In genomic region chr4:19030536-19030935, GRCh38 we compare ENCODE assay signal across 19 cellular contexts.
DNase-seq lines count a peak whose midpoint lies in the region; ATAC-seq, FAIRE-seq and TF ChIP-seq lines count a peak whose summit lies in the region.
"Had no signal": no experiment of that assay in that cellular context is flagged by ENCODE, and none has a peak within 500 bp of the region (broad histone marks: within the 10 kb centered on the region; RNA-seq: fewer than 3 reads in every experiment).

No MANE protein-coding gene starts in this region.

- peak; percentile 56 for ATAC-seq in IMR-90 (ENCODE audit: low read depth)
- ATAC-seq in GM21360 (IDR thresholded peaks at IDR 0.05; ENCODE audit: unreplicated experiment): no peak
- ATAC-seq: Right ventricle myocardium inferior had no signal

- H3K4me1 ChIP-seq in IMR-90 (ENCODE audit: control insufficient read depth, insufficient read depth, low read length) (no peaks in the 10 kb centered on the region), H1 (replicated peaks in 1 of 4; ENCODE audit: control insufficient read depth in 3 of 4, insufficient read depth in 4 of 4, low read length in 3 of 4) (0 out of 7 replicates have a peak, but pooled peaks cover 0 to 3% (median 0%) of the 10 kb centered on the region in 4 experiments), mesendoderm (ENCODE audit: control insufficient read depth, low read depth, low read length) (no peaks in the 10 kb centered on the region), thyroid gland (peaks cover 29 to 36% of the 10 kb centered on the region in 2 donors)
- H3K4me1 ChIP-seq: BLaER1 had no signal

- intact Hi-C loops in IMR-90 (cut with micrococcal nuclease) (no loop called here), thyroid gland (cut with DNase I) (no loop called here)

- no peak overlapping the region for H3K56ac ChIP-seq in IMR-90 (ENCODE audit: extremely low read depth, insufficient read depth, low read length)
- H3K56ac ChIP-seq in H1 (replicated peaks; ENCODE audit: insufficient read length, low read depth, low read length): no peak overlapping the region
- H3K56ac ChIP-seq in mesendoderm (ENCODE audit: low read length): no peak overlapping the region

- TF ChIP-seq EP300 in H1 (IDR thresholded peaks at IDR 0.05; ENCODE audit: borderline replicate concordance in 1 of 2, low read depth in 2 of 2, low read length in 2 of 2): no peak

- TF ChIP-seq POLR2A in IMR-90 (IDR thresholded peaks at IDR 0.05; ENCODE audit: low read depth, low read length) (no peak), H1 (IDR thresholded peaks at IDR 0.05; ENCODE audit: control extremely low read depth in 1 of 2, low read depth in 2 of 2, low read length in 2 of 2) (no peak), thyroid gland (IDR thresholded peaks at IDR 0.05) (no peak)

- no peak overlapping the region for H2AK9ac ChIP-seq in IMR-90 (replicated peaks; ENCODE audit: low read depth, low read length, poor library complexity)

- H3K79me1 ChIP-seq in IMR-90 (ENCODE audit: low read depth in 1 of 2, low read length in 2 of 2) (no peaks in the 10 kb centered on the region), H1 (ENCODE audit: low read depth, low read length) (no peaks in the 10 kb centered on the region), mesendoderm (ENCODE audit: low read length) (no peaks in the 10 kb centered on the region)

- no peak overlapping the region for H3K9ac ChIP-seq in IMR-90 (ENCODE audit: low read depth, low read length)
- no peak overlapping the region for H3K9ac ChIP-seq in H1 (replicated peaks in 1 of 4; ENCODE audit: extremely low read depth in 1 of 4, low read depth in 3 of 4, low read length in 3 of 4)
- H3K9ac ChIP-seq in mesendoderm (ENCODE audit: low read length): no peak overlapping the region
- H3K9ac ChIP-seq: BLaER1 had no signal

- H4K20me1 ChIP-seq in IMR-90 (ENCODE audit: insufficient read depth, low read length) (no peaks in the 10 kb centered on the region), H1 (replicated peaks in 1 of 2; ENCODE audit: control insufficient read depth in 1 of 2, insufficient read depth in 2 of 2, low read length in 2 of 2) (no peaks in the 10 kb centered on the region)
- H4K20me1 ChIP-seq: BLaER1 had no signal

- no peaks in the 10 kb centered on the region for H3K23me2 ChIP-seq in H1 (ENCODE audit: low read depth, low read length)

- no peak overlapping the region for H2BK15ac ChIP-seq in IMR-90 (ENCODE audit: low read depth, low read length)
- no peak overlapping the region for H2BK15ac ChIP-seq in H1 (ENCODE audit: low read length)
- H2BK15ac ChIP-seq in mesendoderm (replicated peaks; ENCODE audit: low read depth): peak overlapping the region; percentile 57

- dilution Hi-C loops in IMR-90 (cut with HindIII; ENCODE audit: low sequenced_read_pairs, unreplicated experiment): no loop called here

- POLR2A ChIA-PET in IMR-90 (lab: Charles Lee; ENCODE audit: unreplicated experiment): no interaction called here
- POLR2A ChIA-PET in H1 (lab: Charles Lee; ENCODE audit: partially characterized antibody): no interaction called here

- no TSS peak for BruUV-seq in IMR-90 (replicated peaks; lab: Mats Ljungman, UMichigan)

- H3K9me3 ChIP-seq in IMR-90 (ENCODE audit: control insufficient read depth, insufficient read depth, low read length): no peaks in the 10 kb centered on the region
- no peaks in the 10 kb centered on the region for H3K9me3 ChIP-seq in H1 (ENCODE audit: insufficient read depth in 2 of 2, low read depth in 1 of 2, low read length in 1 of 2)
- no peaks in the 10 kb centered on the region for H3K9me3 ChIP-seq in thyroid gland
- H3K9me3 ChIP-seq: BLaER1, MG63 had no signal

- H3K4me3 ChIP-seq in IMR-90 (ENCODE audit: insufficient read depth, low read depth, low read length): no peak overlapping the region
- H3K4me3 ChIP-seq in H1 (ENCODE audit: extremely low read depth in 1 of 4, insufficient read depth in 2 of 4, low read depth in 3 of 4, low read length in 4 of 4): no peak overlapping the region
- no peak overlapping the region for H3K4me3 ChIP-seq in mesendoderm (ENCODE audit: low read length)
- H3K4me3 ChIP-seq in thyroid gland (replicated peaks in 1 of 3): no peak overlapping the region
- H3K4me3 ChIP-seq: BLaER1, MG63 had no signal

- TF ChIP-seq RAD21 in IMR-90 (IDR thresholded peaks at IDR 0.05; ENCODE audit: low read length) (no peak), H1 (IDR thresholded peaks at IDR 0.05 in 1 of 2, conservative IDR thresholded peaks at IDR 0.05 in 1 of 2; ENCODE audit: low read depth in 2 of 2, low read length in 2 of 2) (no peak)

- DNase-seq in IMR-90: no peak
- no peak for DNase-seq in H1 (ENCODE audit: low read depth in 1 of 2, low spot score in 2 of 2)
- DNase-seq in mesendoderm: no peak
- DNase-seq in thyroid gland: no peak
- no peak for DNase-seq in cerebellar cortex (ENCODE audit: low spot score)
- no peak for DNase-seq in SW 1271 (lab: John Stamatoyannopoulos, UW)
- DNase-seq in NCI-H524 (lab: John Stamatoyannopoulos, UW): no peak
- DNase-seq: CD4-positive, alpha-beta T cell; COR-L47; DMS79; MG63; NCI-H1417; NCI-H1694 treated with DMSO at 0.1 percent for 48 hours; NCI-H2081 treated with DMSO at 0.1 percent for 48 hours; NCI-H2171 treated with DMSO at 0.1 percent for 48 hours; NCI-H526 had no signal

- H2BK120ac ChIP-seq in IMR-90 (ENCODE audit: low read depth, low read length) (no peak overlapping the region), H1 (replicated peaks; ENCODE audit: low read depth, low read length) (no peak overlapping the region), mesendoderm (ENCODE audit: low read depth, low read length) (no peak overlapping the region)

- TF ChIP-seq CTCF in IMR-90 (conservative IDR thresholded peaks at IDR 0.05; ENCODE audit: low read depth, low read length) (no peak), H1 (IDR thresholded peaks at IDR 0.05; ENCODE audit: control extremely low read depth in 1 of 3, insufficient read depth in 1 of 3, low read depth in 1 of 3, low read length in 3 of 3) (no peak), thyroid gland (IDR thresholded peaks at IDR 0.05) (no peak)

- H3K4me2 ChIP-seq in IMR-90 (ENCODE audit: low read depth, low read length): no peak overlapping the region
- H3K4me2 ChIP-seq in H1 (ENCODE audit: insufficient read depth in 1 of 2, low read depth in 2 of 2, low read length in 2 of 2): no peak overlapping the region
- no peak overlapping the region for H3K4me2 ChIP-seq in mesendoderm (ENCODE audit: low read length)
- H3K4me2 ChIP-seq: BLaER1 had no signal

- in situ Hi-C loops in IMR-90 (cut with MboI; ENCODE audit: low sequenced_read_pairs): no loop called here

- H3K27ac ChIP-seq in IMR-90 (ENCODE audit: insufficient read depth, low read length) (no peak overlapping the region), H1 (ENCODE audit: low read depth, low read length) (no peak overlapping the region), mesendoderm (ENCODE audit: low read depth, low read length) (no peak overlapping the region), thyroid gland (peak overlapping the region in 2 of 3 donors; percentile 4 to 43)
- H3K27ac ChIP-seq: BLaER1 had no signal

- H3K36me3 ChIP-seq in IMR-90 (ENCODE audit: control insufficient read depth, insufficient read depth, low read length) (no peaks in the 10 kb centered on the region), H1 (ENCODE audit: control insufficient read depth in 2 of 4, insufficient read depth in 4 of 4, low read length in 3 of 4) (no peaks in the 10 kb centered on the region), mesendoderm (ENCODE audit: control insufficient read depth, insufficient read depth, low read length) (no peaks in the 10 kb centered on the region), thyroid gland (no peaks in the 10 kb centered on the region)
- H3K36me3 ChIP-seq: BLaER1, MG63 had no signal

- H4K5ac ChIP-seq in IMR-90 (ENCODE audit: low read depth, low read length) (no peak overlapping the region), H1 (ENCODE audit: insufficient read length, low read depth, low read length) (no peak overlapping the region), mesendoderm (ENCODE audit: low read length) (no peak overlapping the region)

- H3K23ac ChIP-seq in IMR-90 (ENCODE audit: low read depth, low read length) (no peak overlapping the region), H1 (ENCODE audit: insufficient read length) (no peak overlapping the region), mesendoderm (ENCODE audit: low read length) (no peak overlapping the region)

- H2BK12ac ChIP-seq in H1 (ENCODE audit: low read depth, low read length): no peak overlapping the region

- no peaks in the 10 kb centered on the region for H3K79me2 ChIP-seq in H1 (ENCODE audit: control insufficient read depth in 1 of 2, insufficient read depth in 2 of 2, low read length in 2 of 2)
- H3K79me2 ChIP-seq in mesendoderm (ENCODE audit: control insufficient read depth, insufficient read depth, low read length): no peaks in the 10 kb centered on the region

- H2AFZ ChIP-seq in IMR-90 (replicated peaks; ENCODE audit: low read length, poor library complexity) (no peak overlapping the region), H1 (ENCODE audit: low read length) (peak overlapping the region; percentile 26)

- H3K27me3 ChIP-seq in IMR-90 (ENCODE audit: control insufficient read depth, insufficient read depth, low read length): no peaks in the 10 kb centered on the region
- no peaks in the 10 kb centered on the region for H3K27me3 ChIP-seq in H1 (replicated peaks in 1 of 4; ENCODE audit: control insufficient read depth in 3 of 4, extremely low read depth in 1 of 4, insufficient read depth in 3 of 4, low read length in 3 of 4)
- H3K27me3 ChIP-seq in mesendoderm (ENCODE audit: insufficient read depth, low read length, poor library complexity): no peaks in the 10 kb centered on the region
- no peaks in the 10 kb centered on the region for H3K27me3 ChIP-seq in thyroid gland
- H3K27me3 ChIP-seq: BLaER1, MG63 had no signal

- H4K8ac ChIP-seq in IMR-90 (ENCODE audit: low read depth in 2 of 2, low read length in 2 of 2) (no peak overlapping the region), H1 (ENCODE audit: extremely low read depth, insufficient read depth, low read length) (no peak overlapping the region), mesendoderm (ENCODE audit: low read depth, low read length) (no peak overlapping the region)

- no peak overlapping the region for H3K18ac ChIP-seq in IMR-90 (ENCODE audit: low read depth, low read length)
- no peak overlapping the region for H3K18ac ChIP-seq in H1 (ENCODE audit: extremely low read depth, low read length)
- H3K18ac ChIP-seq in mesendoderm (ENCODE audit: low read length): peak overlapping the region; percentile 84

- CTCF ChIA-PET in IMR-90 (lab: Yijun Ruan, JAX) (no interaction called here), H1 (lab: Charles Lee; ENCODE audit: partially characterized antibody) (no interaction called here)

- H2BK5ac ChIP-seq in IMR-90 (ENCODE audit: low read depth, low read length, poor library complexity, severe bottlenecking): no peak overlapping the region
- H2BK5ac ChIP-seq in H1 (ENCODE audit: low read depth, low read length): no peak overlapping the region
- no peak overlapping the region for H2BK5ac ChIP-seq in mesendoderm (ENCODE audit: low read length)

- H4K91ac ChIP-seq in IMR-90 (ENCODE audit: insufficient read depth, low read depth, low read length) (no peak overlapping the region), H1 (replicated peaks; ENCODE audit: insufficient read length, low read length) (no peak overlapping the region)

- no peak for FAIRE-seq in H1 (lab: Jason Lieb, UNC)

- no peak overlapping the region for H3K14ac ChIP-seq in IMR-90 (replicated peaks; ENCODE audit: low read depth, low read length)
- no peak overlapping the region for H3K14ac ChIP-seq in H1 (ENCODE audit: insufficient read length)

- H2AK5ac ChIP-seq in IMR-90 (ENCODE audit: low read depth, low read length): no peak overlapping the region
- no peak overlapping the region for H2AK5ac ChIP-seq in H1 (ENCODE audit: low read depth, low read length)
- no peak overlapping the region for H2AK5ac ChIP-seq in mesendoderm (ENCODE audit: low read length)

- H2BK20ac ChIP-seq in IMR-90 (ENCODE audit: low read depth, low read length) (no peak overlapping the region), H1 (ENCODE audit: low read length) (no peak overlapping the region)

- H3K9me1 ChIP-seq in IMR-90 (ENCODE audit: insufficient read depth, low read length): no peaks in the 10 kb centered on the region

- H3K4ac ChIP-seq in IMR-90 (ENCODE audit: low read depth, low read length): no peak overlapping the region
- no peak overlapping the region for H3K4ac ChIP-seq in H1 (replicated peaks; ENCODE audit: insufficient read length, low read depth, low read length)
- no peak overlapping the region for H3K4ac ChIP-seq in mesendoderm (ENCODE audit: low read depth, low read length)

Comparison
In these comparisons a context has a peak if more than half of its experiments do, and no peak if none do; other contexts are left out.
1. H3K27ac ChIP-seq: peak in thyroid gland (2 of 3); none in IMR-90 (single experiment), H1 (single experiment) and mesendoderm (single experiment).